ENCODE assay signal across 1 cellular context in genomic region chr3:55341502-55342031, GRCh38.
TF ChIP-seq lines count a peak whose summit lies in the region.

No MANE protein-coding gene starts in this region.

TF ChIP-seq in SK-N-SH, 30 proteins besides CTCF, POLR2A, EP300 and RAD21 (continued from another document):
- TF ChIP-seq, protein P1, sequence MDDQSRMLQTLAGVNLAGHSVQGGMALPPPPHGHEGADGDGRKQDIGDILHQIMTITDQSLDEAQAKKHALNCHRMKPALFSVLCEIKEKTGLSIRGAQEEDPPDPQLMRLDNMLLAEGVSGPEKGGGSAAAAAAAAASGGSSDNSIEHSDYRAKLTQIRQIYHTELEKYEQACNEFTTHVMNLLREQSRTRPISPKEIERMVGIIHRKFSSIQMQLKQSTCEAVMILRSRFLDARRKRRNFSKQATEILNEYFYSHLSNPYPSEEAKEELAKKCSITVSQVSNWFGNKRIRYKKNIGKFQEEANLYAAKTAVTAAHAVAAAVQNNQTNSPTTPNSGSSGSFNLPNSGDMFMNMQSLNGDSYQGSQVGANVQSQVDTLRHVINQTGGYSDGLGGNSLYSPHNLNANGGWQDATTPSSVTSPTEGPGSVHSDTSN (IDR thresholded peaks at IDR 0.05), result peak; percentile 38; the same call in 1 of the 2 replicates
- TF ChIP-seq, protein P2, sequence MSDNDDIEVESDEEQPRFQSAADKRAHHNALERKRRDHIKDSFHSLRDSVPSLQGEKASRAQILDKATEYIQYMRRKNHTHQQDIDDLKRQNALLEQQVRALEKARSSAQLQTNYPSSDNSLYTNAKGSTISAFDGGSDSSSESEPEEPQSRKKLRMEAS (IDR thresholded peaks at IDR 0.05; ENCODE audit: low read depth), result no peak
- TF ChIP-seq FOXJ3 (CRISPR knock-in tag; IDR thresholded peaks at IDR 0.05) (peak; percentile 67), TEAD4 (IDR thresholded peaks at IDR 0.05; ENCODE audit: borderline replicate concordance, insufficient read depth) (no peak), MXI1 (IDR thresholded peaks at IDR 0.05; ENCODE audit: low read depth, low read length) (no peak; the same call in 1 of the 2 replicates)
